ENCODE assay signal across 7 cellular contexts in the genomic region with DNA sequence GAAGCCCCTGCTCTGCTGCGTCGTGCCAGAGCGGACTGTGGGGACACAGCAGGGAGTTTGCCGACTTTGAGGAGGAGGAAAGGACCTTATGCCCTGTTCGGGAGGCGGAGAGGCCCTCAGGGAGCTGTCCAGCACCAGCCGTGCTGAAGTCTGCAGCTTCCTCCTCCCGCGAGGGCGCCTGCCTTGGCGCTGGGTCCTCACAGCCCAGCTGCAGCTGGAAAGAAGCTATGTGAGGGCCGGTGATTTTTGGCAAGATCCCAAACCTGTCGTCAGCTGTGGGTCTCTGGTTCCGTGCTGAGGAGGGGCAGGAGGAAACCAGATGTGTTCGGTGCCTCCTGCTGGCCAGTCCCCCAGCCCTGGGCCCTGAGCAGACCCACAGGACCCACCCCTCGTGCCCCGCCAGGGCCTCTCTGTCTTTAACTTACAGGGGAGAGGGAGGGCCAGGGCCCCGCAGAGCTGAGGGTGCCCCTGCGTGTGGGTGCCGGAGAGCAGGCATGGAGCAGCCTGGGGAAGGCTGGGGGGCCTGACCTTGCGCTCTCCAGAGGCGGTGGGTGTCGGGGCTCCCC. TPM values are rescaled to one million over a fixed set of nuclear protein-coding genes. Genes with fewer than 3 reads are reported as not detected.
DNase-seq lines count a peak whose midpoint lies in the region; ATAC-seq and FAIRE-seq lines count a peak whose summit lies in the region.

No MANE protein-coding gene starts in this region.

- no peaks in the 10 kb centered on the region for H3K4me1 Mint-ChIP-seq in activated T-helper 17 cell treated with anti-CD3 and anti-CD28 coated beads, Interleukin-2, amount 50 U/mL, for 72 hours

- peak; percentile 68 for DNase-seq in GM19239 (ENCODE audit: insufficient read length, low spot score)
- peak; percentile 50 for DNase-seq in NCI-H2227 (lab: John Stamatoyannopoulos, UW; ENCODE audit: unreplicated experiment)
- peak; percentile 78 for DNase-seq in globus pallidus (ENCODE audit: low spot score)
- DNase-seq in posterior vena cava (ENCODE audit: low spot score), result peak; percentile 92
- DNase-seq in NCI-H1930 (lab: John Stamatoyannopoulos, UW), result no peak
- no peak for DNase-seq in NK-92 treated with Interleukin-12 subunit alpha and Interleukin-12 subunit beta, amount 100 ng/mL, for 24 hours (lab: John Stamatoyannopoulos, UW)

- ATAC-seq in activated T-helper 17 cell treated with anti-CD3 and anti-CD28 coated beads, Interleukin-2, amount 50 U/mL, for 72 hours (replicated peaks), result peak; percentile 34

- H3K27ac Mint-ChIP-seq in activated T-helper 17 cell treated with anti-CD3 and anti-CD28 coated beads, Interleukin-2, amount 50 U/mL, for 72 hours, result no peak overlapping the region

- intact Hi-C loops in posterior vena cava (cut with DNase I), result no loop called here

- no peaks in the 10 kb centered on the region for H3K9me3 Mint-ChIP-seq in activated T-helper 17 cell treated with anti-CD3 and anti-CD28 coated beads, Interleukin-2, amount 50 U/mL, for 72 hours

- FAIRE-seq in GM19239 (lab: Jason Lieb, UNC), result no peak

- no peaks in the 10 kb centered on the region for H3K36me3 Mint-ChIP-seq in activated T-helper 17 cell treated with anti-CD3 and anti-CD28 coated beads, Interleukin-2, amount 50 U/mL, for 72 hours (ENCODE audit: low read depth)

- no peaks in the 10 kb centered on the region for H3K27me3 Mint-ChIP-seq in activated T-helper 17 cell treated with anti-CD3 and anti-CD28 coated beads, Interleukin-2, amount 50 U/mL, for 72 hours

- no peak overlapping the region for H3K4me3 Mint-ChIP-seq in activated T-helper 17 cell treated with anti-CD3 and anti-CD28 coated beads, Interleukin-2, amount 50 U/mL, for 72 hours

RNA-seq across cellular contexts. Expression of gene BRSK2, which starts 12.0 kb away (rescaled TPM):
- total RNA-seq in activated T-helper 17 cell treated with anti-CD3 and anti-CD28 coated beads, Interleukin-2, amount 50 U/mL, for 72 hours, result 1 to 10 TPM in 1 of 2 donors, under 1 TPM in 1; 0.09 to 3.3 TPM
- 1 to 10 TPM in 1 of 2 donors, under 1 TPM in 1; 0.81 to 1.0 TPM for total RNA-seq in posterior vena cava

Comparison
In these comparisons a context has a peak if more than half of its experiments do, and no peak if none do; other contexts are left out.
1. DNase-seq: peak in GM19239 (single experiment), NCI-H2227 (single experiment), globus pallidus (single experiment) and posterior vena cava (single experiment); none in NCI-H1930 (0 of 2) and NK-92 treated with Interleukin-12 subunit alpha and Interleukin-12 subunit beta, amount 100 ng/mL, for 24 hours (single experiment).